In the genomic region with DNA sequence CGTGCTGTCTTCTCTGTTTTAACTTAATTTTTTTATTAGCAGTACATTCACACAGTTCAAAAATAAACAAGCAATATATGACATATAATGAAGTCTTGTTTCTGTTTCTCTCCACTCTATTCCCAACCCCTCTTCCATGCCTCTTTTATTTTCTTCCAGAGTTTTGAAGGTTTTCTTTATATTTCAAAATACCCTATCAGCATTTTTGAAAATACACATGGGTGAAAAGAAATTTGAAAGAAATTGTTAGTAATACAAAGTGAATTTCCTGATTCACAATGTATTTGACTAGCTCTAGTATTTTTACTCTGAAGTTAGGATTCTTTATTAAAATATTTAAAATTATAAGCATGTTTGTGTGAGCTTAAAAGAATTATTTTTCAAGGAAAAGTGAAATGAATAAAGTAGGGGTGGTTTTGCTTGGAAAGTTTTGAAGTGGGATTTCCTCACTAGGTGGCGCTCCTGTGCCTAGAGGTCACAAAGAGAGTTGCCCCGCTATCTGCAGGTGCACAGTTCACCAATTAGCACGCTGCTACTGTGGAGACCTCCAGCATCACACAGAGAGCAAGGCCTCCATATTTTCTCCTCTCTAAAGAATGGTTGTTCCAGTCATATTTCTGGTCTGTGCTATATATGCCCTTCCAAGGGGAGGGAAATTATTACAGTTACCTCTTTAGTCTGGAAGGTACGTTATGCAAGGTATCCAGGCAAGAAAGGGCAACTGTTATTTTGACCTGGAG, we compare ENCODE assay signal across 8 cellular contexts. TPM values are rescaled to one million over a fixed set of nuclear protein-coding genes. Genes with fewer than 3 reads are reported as not detected.
DNase-seq lines count a peak whose midpoint lies in the region; ATAC-seq and TF ChIP-seq lines count a peak whose summit lies in the region.

No MANE protein-coding gene starts in this region.

- H3K27ac ChIP-seq in Peyer's patch (no peak overlapping the region), iPS DF 6.9 (ENCODE audit: low read length) (no peak overlapping the region)

- WGBS in iPS DF 6.9 (ENCODE audit: insufficient coverage, insufficient read length), result no CpG with 5 or more reads among the region's 5 CpGs

- no peaks in the 10 kb centered on the region for H3K9me3 Mint-ChIP-seq in activated naive CD4-positive, alpha-beta T cell treated with anti-CD3 and anti-CD28 coated beads, Interleukin-2, amount 10 ng/mL, durations not matched to agents 7 days and 5 days

- H3K4me3 ChIP-seq in Peyer's patch (no peak overlapping the region), iPS DF 6.9 (ENCODE audit: low read length) (no peak overlapping the region)

- H3K4me1 Mint-ChIP-seq in activated naive CD4-positive, alpha-beta T cell treated with anti-CD3 and anti-CD28 coated beads, Interleukin-2, amount 10 ng/mL, durations not matched to agents 7 days and 5 days, result no peaks in the 10 kb centered on the region

- no peak overlapping the region for H3K4me3 Mint-ChIP-seq in activated naive CD4-positive, alpha-beta T cell treated with anti-CD3 and anti-CD28 coated beads, Interleukin-2, amount 10 ng/mL, durations not matched to agents 7 days and 5 days

- no peak overlapping the region for H3K27ac Mint-ChIP-seq in activated naive CD4-positive, alpha-beta T cell treated with anti-CD3 and anti-CD28 coated beads, Interleukin-2, amount 10 ng/mL, durations not matched to agents 7 days and 5 days

- peak; percentile 56 for DNase-seq in CD1c-positive myeloid dendritic cell (ENCODE audit: extremely low spot score)
- peak; percentile 82 for DNase-seq in HT-29 (ENCODE audit: low spot score)
- DNase-seq in Peyer's patch, result peak in 2 of 3 donors; percentile 26 to 79
- DNase-seq in activated naive CD4-positive, alpha-beta T cell treated with anti-CD3 and anti-CD28 coated beads, Interleukin-2, amount 10 ng/mL, durations not matched to agents 7 days and 5 days, result peak; percentile 67
- peak; percentile 58 for DNase-seq in iPS DF 6.9 (ENCODE audit: low read depth, low spot score)
- DNase-seq in stimulated activated CD4-positive, alpha-beta T cell treated with anti-CD3 and anti-CD28 coated beads, Interleukin-2, amount 100 ng/mL, for 48 hours, result peak; percentile 60 to 64
- DNase-seq in cortex of kidney (lab: John Stamatoyannopoulos, UW), result no peak

- TF ChIP-seq CTCF in Peyer's patch (IDR thresholded peaks at IDR 0.05), result peak in 5 of 6 experiments; percentile 7 to 55 (median 49)

- no peaks in the 10 kb centered on the region for H3K36me3 ChIP-seq in Peyer's patch
- no peaks in the 10 kb centered on the region for H3K36me3 ChIP-seq in iPS DF 6.9 (ENCODE audit: control insufficient read depth, insufficient read depth, low read length)

- no peak for TF ChIP-seq POLR2A in Peyer's patch (IDR thresholded peaks at IDR 0.05)

- no peaks in the 10 kb centered on the region for H3K36me3 Mint-ChIP-seq in activated naive CD4-positive, alpha-beta T cell treated with anti-CD3 and anti-CD28 coated beads, Interleukin-2, amount 10 ng/mL, durations not matched to agents 7 days and 5 days

- H3K4me1 ChIP-seq in Peyer's patch, result no peaks in the 10 kb centered on the region
- peaks cover 2% of the 10 kb centered on the region; the same call in 1 of the 2 replicates for H3K4me1 ChIP-seq in iPS DF 6.9 (ENCODE audit: control insufficient read depth, insufficient read depth, low read length)

- no peaks in the 10 kb centered on the region for H3K27me3 ChIP-seq in Peyer's patch
- H3K27me3 ChIP-seq in iPS DF 6.9 (ENCODE audit: control insufficient read depth, insufficient read depth, low read length), result no peaks in the 10 kb centered on the region

- CTCF ChIA-PET in activated naive CD4-positive, alpha-beta T cell treated with anti-CD3 and anti-CD28 coated beads, Interleukin-2, amount 10 ng/mL, durations not matched to agents 7 days and 5 days (lab: Charles Lee), result interaction anchor here (1.0 to 3.0 kb wide), 8 partner anchors 9 to 729 kb away, joined by 3 to 13 read pairs (median 4); no protein-coding TSS in a partner anchor

- ATAC-seq in GM18909 (IDR thresholded peaks at IDR 0.05; ENCODE audit: poor library complexity, unreplicated experiment), result peak; percentile 81

- H3K9me3 ChIP-seq in Peyer's patch (no peaks in the 10 kb centered on the region), iPS DF 6.9 (ENCODE audit: control insufficient read depth, insufficient read depth, low read length) (no peaks in the 10 kb centered on the region)

- H3K27me3 Mint-ChIP-seq in activated naive CD4-positive, alpha-beta T cell treated with anti-CD3 and anti-CD28 coated beads, Interleukin-2, amount 10 ng/mL, durations not matched to agents 7 days and 5 days, result peaks cover 17% of the 10 kb centered on the region

RNA-seq across cellular contexts. Expression of a gene that starts 37.6 kb away (rescaled TPM):
- not detected in 2 replicates for total RNA-seq in HT-29 (2014; rRNA removed; shearing (Covaris generic))
- total RNA-seq in Peyer's patch, result not detected
